Comparison of ENCODE assay signal across 21 cellular contexts in genomic region chr12:77830952-77831351, GRCh38. TPM values are rescaled to one million over a fixed set of nuclear protein-coding genes. Genes with fewer than 3 reads are reported as not detected.
A peak's percentile ranks its signal among the peaks of the same experiment; 100 is the strongest.
DNase-seq lines count a peak whose midpoint lies in the region; ATAC-seq and TF ChIP-seq lines count a peak whose summit lies in the region.
"Had no signal": no experiment of that assay in that cellular context is flagged by ENCODE, and none has a peak within 500 bp of the region (broad histone marks: within the 10 kb centered on the region; RNA-seq: fewer than 3 reads in every experiment).

No MANE protein-coding gene starts in this region.

- H3K4me1 ChIP-seq in HEK293 (ENCODE audit: control insufficient read depth, insufficient read depth, low read length) = no peaks in the 10 kb centered on the region; the same call in 1 of the 2 replicates
- no peaks in the 10 kb centered on the region for H3K4me1 ChIP-seq in lower lobe of right lung
- peaks cover 0 to 7% (median 5%) of the 10 kb centered on the region in 6 donors for H3K4me1 ChIP-seq in spleen

- no peak for DNase-seq in dorsolateral prefrontal cortex
- no peak for DNase-seq in lower lobe of right lung
- DNase-seq in spleen = no peak
- no peak for DNase-seq in anterior cingulate cortex (lab: John Stamatoyannopoulos, UW)
- DNase-seq in activated effector memory CD4-positive, alpha-beta T cell treated with Interleukin-2 at 50 U/mL for 16 hours = no peak
- DNase-seq in cortex of kidney (lab: John Stamatoyannopoulos, UW) = no peak
- DNase-seq: activated CD4-positive, alpha-beta memory T cell treated with anti-CD3 and anti-CD28 coated beads for 36 hours; activated T-cell treated with anti-CD3 and anti-CD28 coated beads, Interleukin-2, amount 50 U/mL, for 24 hours; caudate nucleus; DND-41; effector memory CD8-positive, alpha-beta T cell; naive thymus-derived CD8-positive, alpha-beta T cell; NCI-H2227 treated with DMSO at 0.1 percent for 48 hours; NK-92 treated with Interleukin-12 subunit alpha and Interleukin-12 subunit beta, amount 100 ng/mL, for 24 hours; stimulated activated naive CD8-positive, alpha-beta T cell treated with anti-CD3 and anti-CD28 coated beads, Interleukin-15, amount 100 ng/mL, for 72 hours; T-helper 1 cell; WERI-Rb-1 had no signal

- H3K9me3 ChIP-seq in HEK293 (ENCODE audit: control insufficient read depth, insufficient read depth, low read depth, low read length) (no peaks in the 10 kb centered on the region), lower lobe of right lung (no peaks in the 10 kb centered on the region), spleen (peaks cover 0 to 5% (median 0%) of the 10 kb centered on the region in 8 donors)

- H3K4me3 ChIP-seq in HEK293 (ENCODE audit: low read depth, low read length) (no peak overlapping the region), dorsolateral prefrontal cortex (peak overlapping the region in 32 of 59 donors; percentile 1 to 51 (median 26)), lower lobe of right lung (peak overlapping the region; percentile 26), spleen (peak overlapping the region in 6 of 8 donors; percentile 22 to 65 (median 34))
- H3K4me3 ChIP-seq: lung had no signal

- no peaks in the 10 kb centered on the region for H3K36me3 ChIP-seq in HEK293 (ENCODE audit: control insufficient read depth in 2 of 2, insufficient read depth in 1 of 2, low read length in 2 of 2)
- no peaks in the 10 kb centered on the region for H3K36me3 ChIP-seq in lower lobe of right lung
- no peaks in the 10 kb centered on the region for H3K36me3 ChIP-seq in spleen
- H3K36me3 ChIP-seq: WERI-Rb-1 had no signal

- no peak for ATAC-seq in lower lobe of right lung
- ATAC-seq in GM18519 (IDR thresholded peaks at IDR 0.05; ENCODE audit: low FRiP score, unreplicated experiment) = no peak
- ATAC-seq: effector memory CD8-positive, alpha-beta T cell; HCT116; naive thymus-derived CD8-positive, alpha-beta T cell; stimulated activated naive CD8-positive, alpha-beta T cell treated with anti-CD3 and anti-CD28 coated beads, Interleukin-15, amount 100 ng/mL, for 72 hours had no signal

- no peak for TF ChIP-seq POLR2A in spleen (IDR thresholded peaks at IDR 0.05)

- POLR2A ChIA-PET in HEK293 (lab: Yijun Ruan, JAX) = no interaction called here

- CTCF ChIA-PET in HEK293 (lab: Yijun Ruan, JAX) = interaction anchor here (1.2 kb wide), 1 partner anchor 94 kb away, joined by 4 read pairs; no protein-coding TSS in a partner anchor

- H3K27ac ChIP-seq in HEK293 (ENCODE audit: extremely low read depth, low read depth, low read length) (no peak overlapping the region), dorsolateral prefrontal cortex (peak overlapping the region in 21 of 59 donors; percentile 0 to 62 (median 27)), lower lobe of right lung (peak overlapping the region; percentile 46), spleen (peak overlapping the region; percentile 15 to 82 (median 71))
- H3K27ac ChIP-seq: WERI-Rb-1 had no signal

- TF ChIP-seq CTCF in HEK293 (tag by site-specific recombination; IDR thresholded peaks at IDR 0.05) (no peak), dorsolateral prefrontal cortex (IDR thresholded peaks at IDR 0.05 in 54 of 56, conservative IDR thresholded peaks at IDR 0.05 in 2 of 56; ENCODE audit: low read depth in 1 of 56, partially characterized antibody in 56 of 56) (no peak), lower lobe of right lung (IDR thresholded peaks at IDR 0.05) (no peak), spleen (IDR thresholded peaks at IDR 0.05 in 8 of 11, conservative IDR thresholded peaks at IDR 0.05 in 3 of 11) (peak in 2 of 11 experiments; percentile 18 to 29)

- intact Hi-C loops in dorsolateral prefrontal cortex (cut with DNase I) (no loop called here), lower lobe of right lung (cut with DNase I) (no loop called here), spleen (cut with DNase I; ENCODE audit: low total_unique reads) (no loop called here)

- H3K27me3 ChIP-seq in dorsolateral prefrontal cortex (no peaks in the 10 kb centered on the region), lower lobe of right lung (ENCODE audit: low read depth) (no peaks in the 10 kb centered on the region), spleen (replicated peaks in 1 of 7) (no peaks in the 10 kb centered on the region)

TF ChIP-seq in HEK293, 187 proteins besides CTCF, POLR2A, EP300 and RAD21:
- TF ChIP-seq ZNF596 (tag by site-specific recombination; IDR thresholded peaks at IDR 0.05) = peak; percentile 45; the same call in 1 of the 2 replicates
- no peak for TF ChIP-seq ZBTB10 (tag by site-specific recombination; IDR thresholded peaks at IDR 0.05)
- TF ChIP-seq KLF10 (tag by site-specific recombination; IDR thresholded peaks at IDR 0.05) = no peak
- no peak for TF ChIP-seq ZNF433 (tag by site-specific recombination; IDR thresholded peaks at IDR 0.05; ENCODE audit: low read depth)
- TF ChIP-seq ZBTB44 (tag by site-specific recombination; IDR thresholded peaks at IDR 0.05) = no peak
- no peak for TF ChIP-seq ZNF302 (tag by site-specific recombination; IDR thresholded peaks at IDR 0.05; ENCODE audit: low read depth)

RNA-seq across cellular contexts. Expression of gene NAV3, which starts 0.3 kb away (rescaled TPM):
- 100 to 1,000 TPM in 68 of 120 experiments, 10 to 100 TPM in 52; 62.4 to 146 (median 104) TPM for total RNA-seq in dorsolateral prefrontal cortex
- total RNA-seq in lower lobe of right lung = 8.7 TPM
- 100 to 1,000 TPM in 1 of 7 donors, 10 to 100 TPM in 6; 39.8 to 111 (median 71.9) TPM for total RNA-seq in spleen
- polyA plus RNA-seq in spleen = 1 to 10 TPM in 2 of 3 donors, under 1 TPM in 1; 0.74 to 5.2 (median 2.1) TPM
- total RNA-seq: activated CD4-positive, alpha-beta memory T cell treated with anti-CD3 and anti-CD28 coated beads for 36 hours; naive thymus-derived CD8-positive, alpha-beta T cell had no signal
- polyA plus RNA-seq: naive thymus-derived CD8-positive, alpha-beta T cell had no signal
